24 cellular contexts compared by ENCODE assay signal in the genomic region with DNA sequence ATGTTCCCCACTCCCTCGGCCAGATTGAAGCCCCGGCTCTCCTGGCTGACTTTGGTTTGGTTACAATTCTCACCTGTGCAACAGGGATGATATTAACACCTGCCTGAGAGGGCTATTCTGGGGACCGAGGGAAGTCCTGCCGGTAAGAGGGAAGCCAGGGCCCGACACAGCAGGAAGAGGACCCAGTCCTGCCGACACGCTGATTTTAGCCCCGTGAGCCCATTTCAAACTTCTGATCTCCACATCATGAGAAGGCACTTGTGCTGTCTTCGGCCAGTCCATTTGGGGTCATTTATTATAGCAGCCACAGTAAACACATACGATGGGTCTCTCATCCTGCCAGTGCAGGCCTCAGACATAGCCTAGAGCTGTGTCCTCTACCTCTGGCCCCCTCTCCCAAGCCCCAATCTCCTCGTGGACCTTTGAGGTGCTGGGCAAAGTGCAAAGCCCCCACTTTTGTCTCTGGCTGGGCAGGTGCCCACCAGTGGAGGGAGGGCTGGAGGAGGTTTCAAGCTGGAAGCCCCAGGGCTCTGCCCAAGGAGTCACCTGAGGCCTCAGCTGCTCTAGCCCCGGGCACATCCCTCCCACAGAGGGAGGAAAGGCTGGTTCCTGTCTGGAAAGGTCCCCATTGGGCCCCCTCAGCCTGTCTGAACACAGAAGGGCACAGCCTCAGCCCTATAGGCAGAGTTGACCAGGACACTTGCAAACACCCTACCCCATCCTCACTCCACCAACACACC. TPM values are rescaled to one million over a fixed set of nuclear protein-coding genes. Genes with fewer than 3 reads are reported as not detected.
"Had no signal": no experiment of that assay in that cellular context is flagged by ENCODE, and none has a peak within 500 bp of the region (broad histone marks: within the 10 kb centered on the region; RNA-seq: fewer than 3 reads in every experiment).

No MANE protein-coding gene starts in this region.

- H3K36me3 ChIP-seq: ascending aorta, tibial artery, vagina had no signal

- H3K27ac Mint-ChIP-seq: activated T-helper 2 cell treated with anti-CD3 and anti-CD28 coated beads, Interferon-gamma antibody, Interleukin-2, Interleukin-4, amounts not matched to agents 10 μg/mL and 5 μg/mL and 100 μg/mL, durations not matched to agents 14 hours and 24 hours and 36 hours; naive thymus-derived CD8-positive, alpha-beta T cell had no signal

- H3K27me3 ChIP-seq: ascending aorta, vagina had no signal

- DNase-seq: activated CD4-positive, alpha-beta T cell treated with anti-CD3 and anti-CD28 coated beads, Interleukin-2, amount 50 U/mL, for 1 hour; cortex of kidney; effector CD8-positive, alpha-beta T cell; foreskin fibroblast; hypothalamus; mesendoderm; SHP77; stimulated activated CD4-positive, alpha-beta T cell treated with anti-CD3 and anti-CD28 coated beads, Interleukin-2, amount 100 ng/mL, for 24 hours; stimulated activated naive CD4-positive, alpha-beta T cell treated with Interleukin-2 at 50 U/mL for 16 hours; substantia nigra; T1000 had no signal

- ATAC-seq: activated CD4-positive, CD25-positive, alpha-beta regulatory T cell treated with anti-CD3 and anti-CD28 coated beads, Interleukin-2, amount 50 U/mL, for 24 hours; naive thymus-derived CD8-positive, alpha-beta T cell had no signal

- H3K4me1 ChIP-seq: ascending aorta, vagina had no signal

- H3K4me3 ChIP-seq: ascending aorta, tibial artery, vagina had no signal

- H3K36me3 Mint-ChIP-seq: activated naive CD4-positive, alpha-beta T cell treated with anti-CD3 and anti-CD28 coated beads, Interleukin-2, amount 10 ng/mL, durations not matched to agents 7 days and 5 days; naive thymus-derived CD8-positive, alpha-beta T cell had no signal

- H3K9me3 ChIP-seq: ascending aorta, tibial artery, vagina had no signal

- H3K27ac ChIP-seq: ascending aorta, tibial artery, vagina had no signal

- H3K4me3 Mint-ChIP-seq: activated naive CD4-positive, alpha-beta T cell treated with anti-CD3 and anti-CD28 coated beads, Interleukin-2, amount 10 ng/mL, durations not matched to agents 7 days and 5 days; naive thymus-derived CD8-positive, alpha-beta T cell had no signal

- H3K9me3 Mint-ChIP-seq: activated naive CD4-positive, alpha-beta T cell treated with anti-CD3 and anti-CD28 coated beads, Interleukin-2, amount 10 ng/mL, durations not matched to agents 7 days and 5 days; activated T-helper 2 cell treated with anti-CD3 and anti-CD28 coated beads, Interferon-gamma antibody, Interleukin-2, Interleukin-4, amounts not matched to agents 10 μg/mL and 5 μg/mL and 100 μg/mL, durations not matched to agents 14 hours and 24 hours and 36 hours; naive thymus-derived CD8-positive, alpha-beta T cell had no signal

- H3K4me1 Mint-ChIP-seq: activated naive CD4-positive, alpha-beta T cell treated with anti-CD3 and anti-CD28 coated beads, Interleukin-2, amount 10 ng/mL, durations not matched to agents 7 days and 5 days; naive thymus-derived CD8-positive, alpha-beta T cell had no signal

RNA-seq across cellular contexts. Expression of gene FGF3, which starts 59.1 kb away (rescaled TPM):
- total RNA-seq: activated CD8-positive, alpha-beta memory T cell treated with anti-CD3 and anti-CD28 coated beads for 36 hours; activated T-helper 2 cell treated with anti-CD3 and anti-CD28 coated beads, Interferon-gamma antibody, Interleukin-2, Interleukin-4, amounts not matched to agents 10 μg/mL and 5 μg/mL and 100 μg/mL, durations not matched to agents 14 hours and 24 hours and 36 hours; ascending aorta; glomerular endothelial cell; kidney epithelial cell; lower leg skin; naive thymus-derived CD8-positive, alpha-beta T cell; renal cortical epithelial cell; T-helper 1 cell treated with Interleukin-12 subunit alpha and Interleukin-12 subunit beta and Interleukin-4 antibody, amounts not matched to agents 30 ng/mL and 1 ng/mL, for 36 hours; vagina had no signal
